ENCODE assay signal across 31 cellular contexts in genomic region chr10:111125102-111125501, GRCh38. TPM values are rescaled to one million over a fixed set of nuclear protein-coding genes. Genes with fewer than 3 reads are reported as not detected.
"Had no signal": no experiment of that assay in that cellular context is flagged by ENCODE, and none has a peak within 500 bp of the region (broad histone marks: within the 10 kb centered on the region; RNA-seq: fewer than 3 reads in every experiment).

No MANE protein-coding gene starts in this region.

- H3K27ac Mint-ChIP-seq: activated B cell treated with CpG ODN at 0.5 μM for 24 hours; activated CD4-positive, alpha-beta memory T cell treated with anti-CD3 and anti-CD28 coated beads for 36 hours; activated naive CD4-positive, alpha-beta T cell treated with anti-CD3 and anti-CD28 coated beads, Interleukin-2, amount 10 ng/mL, durations not matched to agents 7 days and 5 days; activated naive CD4-positive, alpha-beta T cell treated with anti-CD3 and anti-CD28 coated beads, Interleukin-2, amount 50 U/mL, for 72 hours; activated naive CD8-positive, alpha-beta T cell treated with anti-CD3 and anti-CD28 coated beads, Interleukin-2, amount 10 ng/mL, durations not matched to agents 7 days and 5 days; activated T-helper 1 cell treated with anti-CD3 and anti-CD28 coated beads, Interleukin-12 subunit alpha, Interleukin-12 subunit beta, Interleukin-2, Interleukin-4 antibody, amounts not matched to agents 30 ng/mL and 10 ng/mL and 1 ng/mL, durations not matched to agents 14 hours and 24 hours and 36 hours; activated T-helper 2 cell treated with anti-CD3 and anti-CD28 coated beads, Interferon-gamma antibody, Interleukin-2, Interleukin-4, amounts not matched to agents 10 μg/mL and 5 μg/mL and 100 μg/mL, durations not matched to agents 14 hours and 24 hours and 36 hours; brain; dendritic cell treated with granulocyte-macrophage colony-stimulating factor and Interleukin-4, amounts not matched to agents 40 ng/mL and 50 ng/mL, for 4 days; endodermal cell; T-helper 17 cell; T-helper 2 cell treated with Interferon-gamma antibody and Interleukin-4, amounts not matched to agents 5 μg/mL and 100 μg/mL, for 36 hours had no signal

- H3K27me3 ChIP-seq: ascending aorta, breast epithelium, cardiac muscle cell, colonic mucosa had no signal

- H3K27me3 Mint-ChIP-seq: activated naive CD8-positive, alpha-beta T cell treated with anti-CD3 and anti-CD28 coated beads, Interleukin-2, amount 10 ng/mL, durations not matched to agents 7 days and 5 days; dendritic cell treated with granulocyte-macrophage colony-stimulating factor and Interleukin-4, amounts not matched to agents 40 ng/mL and 50 ng/mL, for 4 days had no signal

- H3K4me3 Mint-ChIP-seq: activated B cell treated with CpG ODN at 0.5 μM for 24 hours; activated CD4-positive, alpha-beta memory T cell treated with anti-CD3 and anti-CD28 coated beads for 36 hours; activated naive CD4-positive, alpha-beta T cell treated with anti-CD3 and anti-CD28 coated beads, Interleukin-2, amount 10 ng/mL, durations not matched to agents 7 days and 5 days; activated naive CD8-positive, alpha-beta T cell treated with anti-CD3 and anti-CD28 coated beads, Interleukin-2, amount 10 ng/mL, durations not matched to agents 7 days and 5 days; activated T-helper 1 cell treated with anti-CD3 and anti-CD28 coated beads, Interleukin-12 subunit alpha, Interleukin-12 subunit beta, Interleukin-2, Interleukin-4 antibody, amounts not matched to agents 30 ng/mL and 10 ng/mL and 1 ng/mL, durations not matched to agents 14 hours and 24 hours and 36 hours; brain; dendritic cell treated with granulocyte-macrophage colony-stimulating factor and Interleukin-4, amounts not matched to agents 40 ng/mL and 50 ng/mL, for 4 days; endodermal cell; T-helper 17 cell; T-helper 2 cell treated with Interferon-gamma antibody and Interleukin-4, amounts not matched to agents 5 μg/mL and 100 μg/mL, for 36 hours had no signal

- H3K4me1 Mint-ChIP-seq: activated B cell treated with CpG ODN at 0.5 μM for 24 hours; activated naive CD4-positive, alpha-beta T cell treated with anti-CD3 and anti-CD28 coated beads, Interleukin-2, amount 10 ng/mL, durations not matched to agents 7 days and 5 days; activated naive CD8-positive, alpha-beta T cell treated with anti-CD3 and anti-CD28 coated beads, Interleukin-2, amount 10 ng/mL, durations not matched to agents 7 days and 5 days; brain; T-helper 17 cell had no signal

- H3K4me3 ChIP-seq: ascending aorta, breast epithelium, cardiac muscle cell, colonic mucosa, dorsolateral prefrontal cortex had no signal

- DNase-seq: activated B cell treated with CpG ODN at 0.5 μM for 24 hours; activated CD4-positive, alpha-beta memory T cell treated with anti-CD3 and anti-CD28 coated beads for 36 hours; activated CD4-positive, alpha-beta T cell treated with anti-CD3 and anti-CD28 coated beads for 48 hours; activated effector memory CD4-positive, alpha-beta T cell treated with anti-CD3 and anti-CD28 coated beads, Interleukin-2, amount 50 U/mL, for 16 hours; activated naive CD4-positive, alpha-beta T cell treated with anti-CD3 and anti-CD28 coated beads, Interleukin-2, amount 10 ng/mL, durations not matched to agents 7 days and 5 days; activated naive CD8-positive, alpha-beta T cell treated with anti-CD3 and anti-CD28 coated beads, Interleukin-2, amount 10 ng/mL, durations not matched to agents 7 days and 5 days; activated T-cell treated with anti-CD3 and anti-CD28 coated beads, Interleukin-2, amount 50 U/mL, for 1 hour; activated T-cell treated with anti-CD3 and anti-CD28 coated beads, Interleukin-2, amount 50 U/mL, for 48 hours; central memory CD4-positive, alpha-beta T cell; cerebellar nuclear complex; colonic mucosa; dorsolateral prefrontal cortex; effector memory CD4-positive, alpha-beta T cell; foreskin fibroblast; T-helper 1 cell; T-helper 17 cell; T1000; WERI-Rb-1 had no signal

- H3K27ac ChIP-seq: ascending aorta, breast epithelium, cardiac muscle cell, colonic mucosa, dorsolateral prefrontal cortex, WERI-Rb-1 had no signal

- H3K9me3 Mint-ChIP-seq: activated B cell treated with CpG ODN at 0.5 μM for 24 hours; activated CD4-positive, alpha-beta memory T cell treated with anti-CD3 and anti-CD28 coated beads for 36 hours; activated naive CD4-positive, alpha-beta T cell treated with anti-CD3 and anti-CD28 coated beads, Interleukin-2, amount 10 ng/mL, durations not matched to agents 7 days and 5 days; activated naive CD4-positive, alpha-beta T cell treated with anti-CD3 and anti-CD28 coated beads, Interleukin-2, amount 50 U/mL, for 72 hours; activated naive CD8-positive, alpha-beta T cell treated with anti-CD3 and anti-CD28 coated beads, Interleukin-2, amount 10 ng/mL, durations not matched to agents 7 days and 5 days; activated T-helper 1 cell treated with anti-CD3 and anti-CD28 coated beads, Interleukin-12 subunit alpha, Interleukin-12 subunit beta, Interleukin-2, Interleukin-4 antibody, amounts not matched to agents 30 ng/mL and 10 ng/mL and 1 ng/mL, durations not matched to agents 14 hours and 24 hours and 36 hours; activated T-helper 2 cell treated with anti-CD3 and anti-CD28 coated beads, Interferon-gamma antibody, Interleukin-2, Interleukin-4, amounts not matched to agents 10 μg/mL and 5 μg/mL and 100 μg/mL, durations not matched to agents 14 hours and 24 hours and 36 hours; dendritic cell treated with granulocyte-macrophage colony-stimulating factor and Interleukin-4, amounts not matched to agents 40 ng/mL and 50 ng/mL, for 4 days; endodermal cell; T-helper 2 cell treated with Interferon-gamma antibody and Interleukin-4, amounts not matched to agents 5 μg/mL and 100 μg/mL, for 36 hours had no signal

- ATAC-seq: activated CD4-positive, CD25-positive, alpha-beta regulatory T cell treated with anti-CD3 and anti-CD28 coated beads, Interleukin-2, amount 50 U/mL, for 24 hours; activated naive CD4-positive, alpha-beta T cell treated with anti-CD3 and anti-CD28 coated beads, Interleukin-2, amount 50 U/mL, for 72 hours; esophagus mucosa; T-helper 17 cell had no signal

- FAIRE-seq: frontal cortex had no signal

- H3K4me1 ChIP-seq: ascending aorta, breast epithelium, colonic mucosa had no signal

- H3K36me3 ChIP-seq: ascending aorta, breast epithelium, cardiac muscle cell, colonic mucosa, WERI-Rb-1 had no signal

- H3K9me3 ChIP-seq: ascending aorta, breast epithelium, colonic mucosa had no signal

- H3K36me3 Mint-ChIP-seq: activated CD4-positive, alpha-beta memory T cell treated with anti-CD3 and anti-CD28 coated beads for 36 hours; activated naive CD4-positive, alpha-beta T cell treated with anti-CD3 and anti-CD28 coated beads, Interleukin-2, amount 10 ng/mL, durations not matched to agents 7 days and 5 days; activated naive CD4-positive, alpha-beta T cell treated with anti-CD3 and anti-CD28 coated beads, Interleukin-2, amount 50 U/mL, for 72 hours; activated naive CD8-positive, alpha-beta T cell treated with anti-CD3 and anti-CD28 coated beads, Interleukin-2, amount 10 ng/mL, durations not matched to agents 7 days and 5 days; brain had no signal

RNA-seq across cellular contexts. Expression of gene ADRA2A, which starts 48.3 kb away (rescaled TPM):
- total RNA-seq: activated B cell treated with CpG ODN at 0.5 μM for 24 hours; activated CD4-positive, alpha-beta memory T cell treated with anti-CD3 and anti-CD28 coated beads for 36 hours; activated naive CD4-positive, alpha-beta T cell treated with anti-CD3 and anti-CD28 coated beads, Interleukin-2, amount 50 U/mL, for 72 hours; activated naive CD8-positive, alpha-beta T cell treated with anti-CD3 and anti-CD28 coated beads, Interleukin-2, amount 10 ng/mL, durations not matched to agents 7 days and 5 days; activated T-helper 1 cell treated with anti-CD3 and anti-CD28 coated beads, Interleukin-12 subunit alpha, Interleukin-12 subunit beta, Interleukin-2, Interleukin-4 antibody, amounts not matched to agents 30 ng/mL and 10 ng/mL and 1 ng/mL, durations not matched to agents 14 hours and 24 hours and 36 hours; activated T-helper 2 cell treated with anti-CD3 and anti-CD28 coated beads, Interferon-gamma antibody, Interleukin-2, Interleukin-4, amounts not matched to agents 10 μg/mL and 5 μg/mL and 100 μg/mL, durations not matched to agents 14 hours and 24 hours and 36 hours had no signal
- polyA plus RNA-seq: cardiac muscle cell had no signal
